Comparison of ENCODE assay signal across 22 cellular contexts in the genomic region with DNA sequence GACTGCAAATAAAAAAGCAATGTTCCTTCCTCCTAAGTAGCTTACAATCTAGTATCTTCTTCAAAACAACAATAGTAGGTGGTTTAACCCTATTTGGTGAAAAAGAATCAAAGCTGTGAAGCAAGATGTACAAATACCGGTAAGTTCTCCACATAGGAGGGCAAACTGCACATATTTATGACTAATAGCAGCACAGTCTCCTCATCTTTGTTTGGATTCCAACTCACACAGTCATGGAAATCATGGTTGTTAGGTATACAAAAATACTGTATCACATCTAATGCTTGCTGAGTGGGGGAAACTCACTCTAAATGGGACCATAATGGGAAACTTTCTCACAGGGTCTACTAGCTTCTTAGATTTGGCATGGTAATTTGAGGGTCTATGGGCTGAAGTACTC.
DNase-seq lines count a peak whose midpoint lies in the region; ATAC-seq and TF ChIP-seq lines count a peak whose summit lies in the region.
"Had no signal": no experiment of that assay in that cellular context is flagged by ENCODE, and none has a peak within 500 bp of the region (broad histone marks: within the 10 kb centered on the region; RNA-seq: fewer than 3 reads in every experiment).

No MANE protein-coding gene starts in this region.

- DNase-seq in ELR (ENCODE audit: low read depth) (peak; percentile 79), T-helper 17 cell (no peak), fibroblast of gingiva (ENCODE audit: low read depth) (peak; percentile 60), skeletal muscle cell (ENCODE audit: low read depth) (peak; percentile 57), right lobe of liver (no peak), NCI-H1105 (lab: John Stamatoyannopoulos, UW) (no peak), NCI-H1092 treated with DMSO at 0.1 percent for 48 hours (lab: John Stamatoyannopoulos, UW) (no peak)
- DNase-seq: activated CD4-positive, CD25-positive, alpha-beta regulatory T cell; aorta; CD8-positive, alpha-beta T cell; DMS79; left colon; mucosa of descending colon; NCI-H1694; NCI-H446; stimulated activated CD4-positive, alpha-beta T cell treated with anti-CD3 and anti-CD28 coated beads, Interleukin-4, amount 100 ng/mL, for 4 hours; tibial artery had no signal

- H3K4me3 Mint-ChIP-seq in T-helper 17 cell = no peak overlapping the region
- H3K4me3 Mint-ChIP-seq: CD8-positive, alpha-beta T cell; T-helper 1 cell treated with Interleukin-12 subunit alpha and Interleukin-12 subunit beta and Interleukin-4 antibody, amounts not matched to agents 30 μg/mL and 1 μg/mL, for 36 hours had no signal

- intact Hi-C loops in right lobe of liver (cut with DNase I) = no loop called here

- H3K36me3 ChIP-seq in right lobe of liver = no peaks in the 10 kb centered on the region
- H3K36me3 ChIP-seq: esophagus muscularis mucosa, neutrophil had no signal

- no peak for TF ChIP-seq POLR2A in right lobe of liver (IDR thresholded peaks at IDR 0.05)

- H3K4me1 ChIP-seq in right lobe of liver = no peaks in the 10 kb centered on the region
- H3K4me1 ChIP-seq: esophagus muscularis mucosa, tibial artery had no signal

- H3K4me1 Mint-ChIP-seq in T-helper 17 cell = peaks cover 7% of the 10 kb centered on the region

- no peaks in the 10 kb centered on the region for H3K27me3 ChIP-seq in right lobe of liver
- H3K27me3 ChIP-seq: esophagus muscularis mucosa, neutrophil, tibial artery had no signal

- no peak overlapping the region for H3K4me3 ChIP-seq in skeletal muscle cell (ENCODE audit: low read depth, low read length)
- H3K4me3 ChIP-seq in right lobe of liver = no peak overlapping the region
- H3K4me3 ChIP-seq: esophagus muscularis mucosa, mucosa of descending colon, tibial artery had no signal

- 71% methylated on average over 1 of the region's 1 CpG for WGBS in right lobe of liver (ENCODE audit: insufficient coverage, low coverage, low lambda C conversion rate, missing lambda C conversion rate)

- H3K27ac ChIP-seq in right lobe of liver = no peak overlapping the region
- H3K27ac ChIP-seq: esophagus muscularis mucosa, neutrophil, tibial artery had no signal

- no peaks in the 10 kb centered on the region for H3K9me3 ChIP-seq in T-helper 17 cell (ENCODE audit: control insufficient read depth, low read length, poor library complexity, severe bottlenecking)
- no peaks in the 10 kb centered on the region for H3K9me3 ChIP-seq in right lobe of liver
- H3K9me3 ChIP-seq: mucosa of descending colon, neutrophil, tibial artery had no signal

- H3K27me3 Mint-ChIP-seq in T-helper 17 cell = no peaks in the 10 kb centered on the region

- no peak for TF ChIP-seq CTCF in right lobe of liver (IDR thresholded peaks at IDR 0.05)

- no peak for ATAC-seq in T-helper 17 cell
- no peak for ATAC-seq in HG02571 (IDR thresholded peaks at IDR 0.05; ENCODE audit: unreplicated experiment)
- no peak for ATAC-seq in right lobe of liver
- ATAC-seq: CD8-positive, alpha-beta T cell; left colon; mucosa of descending colon had no signal

- peak overlapping the region; percentile 17 for H3K27ac Mint-ChIP-seq in T-helper 17 cell
- H3K27ac Mint-ChIP-seq: activated T-helper 2 cell treated with anti-CD3 and anti-CD28 coated beads, Interferon-gamma antibody, Interleukin-2, Interleukin-4, amounts not matched to agents 10 μg/mL and 5 μg/mL and 100 μg/mL, durations not matched to agents 14 hours and 24 hours and 36 hours; CD8-positive, alpha-beta T cell; T-helper 1 cell treated with Interleukin-12 subunit alpha and Interleukin-12 subunit beta and Interleukin-4 antibody, amounts not matched to agents 30 μg/mL and 1 μg/mL, for 36 hours had no signal

- H3K36me3 Mint-ChIP-seq in T-helper 17 cell (ENCODE audit: low read depth) = no peaks in the 10 kb centered on the region

Comparison
In these comparisons a context has a peak if more than half of its experiments do, and no peak if none do; other contexts are left out.
1. DNase-seq: peak in ELR (single experiment), fibroblast of gingiva (single experiment) and skeletal muscle cell (single experiment); none in T-helper 17 cell (0 of 3), right lobe of liver (0 of 3), NCI-H1105 (single experiment) and NCI-H1092 treated with DMSO at 0.1 percent for 48 hours (single experiment).